In genomic region chr15:70853270-70853854, GRCh38 we compare ENCODE assay signal across 1 cellular context.
TF ChIP-seq lines count a peak whose summit lies in the region.

No MANE protein-coding gene starts in this region.

TF ChIP-seq in HEK293, 187 proteins besides CTCF, POLR2A, EP300 and RAD21 (continued from another document and continues in another):
- TF ChIP-seq ZBTB11 (tag by site-specific recombination; conservative IDR thresholded peaks at IDR 0.05; ENCODE audit: low read depth): peak; percentile 34; the same call in 1 of the 2 replicates
- TF ChIP-seq ZSCAN23 (tag by site-specific recombination; IDR thresholded peaks at IDR 0.05): no peak
- peak; percentile 86 for TF ChIP-seq ZNF398 (tag by site-specific recombination; IDR thresholded peaks at IDR 0.05)
- TF ChIP-seq ZNF549 (tag by site-specific recombination; IDR thresholded peaks at IDR 0.05): no peak
- TF ChIP-seq ZNF311 (tag by site-specific recombination; IDR thresholded peaks at IDR 0.05; ENCODE audit: borderline replicate concordance): no peak
- TF ChIP-seq ELK4 (IDR thresholded peaks at IDR 0.05; ENCODE audit: borderline replicate concordance, low read depth, low read length): no peak
- TF ChIP-seq ZBTB21 (tag by site-specific recombination; IDR thresholded peaks at IDR 0.05): no peak
- TF ChIP-seq ZNF791 (tag by site-specific recombination; IDR thresholded peaks at IDR 0.05): no peak
- 0 out of 2 replicates have a peak, but pooled peaks have one; percentile 43 for TF ChIP-seq SCRT2 (tag by site-specific recombination; IDR thresholded peaks at IDR 0.05)
- TF ChIP-seq ATF2 (tag by site-specific recombination; IDR thresholded peaks at IDR 0.05; ENCODE audit: low read depth): no peak
- no peak for TF ChIP-seq ZNF670 (tag by site-specific recombination; IDR thresholded peaks at IDR 0.05; ENCODE audit: low read depth)
- no peak for TF ChIP-seq ZNF248 (tag by site-specific recombination; IDR thresholded peaks at IDR 0.05)
- TF ChIP-seq KLF9 (tag by site-specific recombination; IDR thresholded peaks at IDR 0.05; ENCODE audit: low read depth): peak; percentile 8; the same call in 1 of the 2 replicates
- peak; percentile 66 for TF ChIP-seq SP7 (tag by site-specific recombination; IDR thresholded peaks at IDR 0.05)
- TF ChIP-seq FEZF1 (tag by site-specific recombination; IDR thresholded peaks at IDR 0.05): peak; percentile 81
- no peak for TF ChIP-seq ZNF132 (tag by site-specific recombination; IDR thresholded peaks at IDR 0.05; ENCODE audit: borderline replicate concordance)
- no peak for TF ChIP-seq ZNF140 (tag by site-specific recombination; IDR thresholded peaks at IDR 0.05)
- TF ChIP-seq ZNF585B (tag by site-specific recombination; IDR thresholded peaks at IDR 0.05): no peak
- TF ChIP-seq IKZF3 (tag by site-specific recombination; IDR thresholded peaks at IDR 0.05): no peak
- TF ChIP-seq ZNF544 (tag by site-specific recombination; IDR thresholded peaks at IDR 0.05): no peak
- TF ChIP-seq ZNF677 (tag by site-specific recombination; IDR thresholded peaks at IDR 0.05): no peak
- TF ChIP-seq ZNF529 (tag by site-specific recombination; IDR thresholded peaks at IDR 0.05; ENCODE audit: insufficient replicate concordance): no peak
- TF ChIP-seq ZIC2 (tag by site-specific recombination; IDR thresholded peaks at IDR 0.05): peak; percentile 73
- TF ChIP-seq YY2 (tag by site-specific recombination; IDR thresholded peaks at IDR 0.05): 0 out of 2 replicates have a peak, but pooled peaks have one; percentile 17
- no peak for TF ChIP-seq PRDM1 (tag by site-specific recombination; IDR thresholded peaks at IDR 0.05)
- no peak for TF ChIP-seq HOXD13 (CRISPR knock-in tag; IDR thresholded peaks at IDR 0.05; ENCODE audit: borderline replicate concordance)
- TF ChIP-seq ZBTB17 (tag by site-specific recombination; IDR thresholded peaks at IDR 0.05): 0 out of 2 replicates have a peak, but pooled peaks have one; percentile 28
- no peak; the same call in 1 of the 2 replicates for TF ChIP-seq ZNF391 (tag by site-specific recombination; IDR thresholded peaks at IDR 0.05; ENCODE audit: borderline replicate concordance, low read depth)
- no peak for TF ChIP-seq MYNN (tag by site-specific recombination; IDR thresholded peaks at IDR 0.05; ENCODE audit: borderline replicate concordance)
- no peak for TF ChIP-seq ZNF777 (tag by site-specific recombination; IDR thresholded peaks at IDR 0.05; ENCODE audit: borderline replicate concordance)
- TF ChIP-seq PRDM2 (tag by site-specific recombination; IDR thresholded peaks at IDR 0.05; ENCODE audit: borderline replicate concordance): no peak
- TF ChIP-seq SCRT1 (tag by site-specific recombination; IDR thresholded peaks at IDR 0.05; ENCODE audit: borderline replicate concordance): no peak
- TF ChIP-seq ZNF23 (tag by site-specific recombination; IDR thresholded peaks at IDR 0.05; ENCODE audit: borderline replicate concordance): no peak
- TF ChIP-seq ZSCAN16 (tag by site-specific recombination; IDR thresholded peaks at IDR 0.05): no peak
- no peak for TF ChIP-seq ZNF138 (tag by site-specific recombination; IDR thresholded peaks at IDR 0.05; ENCODE audit: borderline replicate concordance)
- TF ChIP-seq ZNF266 (tag by site-specific recombination; IDR thresholded peaks at IDR 0.05; ENCODE audit: low read depth): no peak
- no peak for TF ChIP-seq ZNF362 (tag by site-specific recombination; IDR thresholded peaks at IDR 0.05)
- TF ChIP-seq ZBTB49 (tag by site-specific recombination; IDR thresholded peaks at IDR 0.05; ENCODE audit: low read depth): no peak
- no peak for TF ChIP-seq TSHZ1 (tag by site-specific recombination; IDR thresholded peaks at IDR 0.05; ENCODE audit: borderline replicate concordance)
